22 cellular contexts compared by ENCODE assay signal in the genomic region with DNA sequence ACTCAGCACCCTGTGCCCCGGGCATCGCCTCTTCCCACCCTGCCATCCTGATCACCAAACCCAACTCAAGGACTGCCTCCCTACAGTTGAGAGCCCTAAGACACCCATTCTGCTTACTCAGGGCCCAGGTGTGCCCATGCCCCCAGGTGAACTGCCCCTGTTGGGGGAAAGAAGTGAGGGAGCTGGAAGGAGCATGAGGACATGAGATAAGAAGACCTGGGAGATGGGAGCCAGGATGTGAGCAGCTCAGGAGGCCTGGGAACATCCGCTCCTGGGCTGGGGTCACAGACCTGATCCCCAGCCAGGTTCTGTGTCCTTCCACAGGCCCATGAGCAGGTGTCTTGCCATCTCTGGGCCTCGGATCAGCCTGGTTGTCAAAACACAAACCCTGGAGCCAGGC. TPM values are rescaled to one million over a fixed set of nuclear protein-coding genes. Genes with fewer than 3 reads are reported as not detected.
DNase-seq lines count a peak whose midpoint lies in the region; ATAC-seq and TF ChIP-seq lines count a peak whose summit lies in the region.
"Had no signal": no experiment of that assay in that cellular context is flagged by ENCODE, and none has a peak within 500 bp of the region (broad histone marks: within the 10 kb centered on the region; RNA-seq: fewer than 3 reads in every experiment).

No MANE protein-coding gene starts in this region.

- intact Hi-C loops in left cardiac atrium (cut with DNase I), result no loop called here
- intact Hi-C loops in prostate gland (cut with DNase I), result no loop called here
- intact Hi-C loops in vagina (cut with DNase I), result no loop called here
- intact Hi-C loops in CD14-positive monocyte (cut with micrococcal nuclease), result no loop called here

- H3K9me3 ChIP-seq in right atrium auricular region (no peaks in the 10 kb centered on the region), endodermal cell (ENCODE audit: control insufficient read depth, low read length) (no peaks in the 10 kb centered on the region), prostate gland (no peaks in the 10 kb centered on the region), vagina (no peaks in the 10 kb centered on the region)
- H3K9me3 ChIP-seq: transverse colon had no signal

- H3K27me3 ChIP-seq in right atrium auricular region, result no peaks in the 10 kb centered on the region
- no peaks in the 10 kb centered on the region for H3K27me3 ChIP-seq in endodermal cell (ENCODE audit: control insufficient read depth, insufficient read depth, low read length, poor library complexity, severe bottlenecking)
- H3K27me3 ChIP-seq in prostate gland (replicated peaks; ENCODE audit: insufficient read depth), result no peaks in the 10 kb centered on the region
- no peaks in the 10 kb centered on the region for H3K27me3 ChIP-seq in vagina
- H3K27me3 ChIP-seq: transverse colon had no signal

- no peak for ATAC-seq in left cardiac atrium
- no peak for ATAC-seq in GM19463 (IDR thresholded peaks at IDR 0.05; ENCODE audit: unreplicated experiment)
- ATAC-seq: GM23338; naive thymus-derived CD8-positive, alpha-beta T cell had no signal

- no peaks in the 10 kb centered on the region for H3K9me3 Mint-ChIP-seq in endodermal cell
- no peaks in the 10 kb centered on the region for H3K9me3 Mint-ChIP-seq in CD14-positive monocyte
- H3K9me3 Mint-ChIP-seq: activated CD4-positive, alpha-beta T cell treated with anti-CD3 and anti-CD28 coated beads, Interleukin-2, amount 10 ng/mL, durations not matched to agents 7 days and 5 days; brain; GM23338; naive thymus-derived CD8-positive, alpha-beta T cell had no signal

- H3K9ac ChIP-seq in endodermal cell (ENCODE audit: extremely low read depth, low read length, poor library complexity, severe bottlenecking), result no peak overlapping the region

- H3K4me1 ChIP-seq in right atrium auricular region (peaks cover 0 to 65% of the 10 kb centered on the region in 2 donors), endodermal cell (ENCODE audit: control insufficient read depth, insufficient read depth, low read length) (peaks cover 2% of the 10 kb centered on the region), prostate gland (replicated peaks) (peaks cover 24% of the 10 kb centered on the region), vagina (peaks cover 55% of the 10 kb centered on the region)

- 94 to 100% methylated on average over 4 of the region's 4 CpGs for WGBS in endodermal cell (ENCODE audit: insufficient coverage in 1 of 2, insufficient read length in 1 of 2), 2 experiments
- 80% methylated on average over 4 of the region's 4 CpGs for WGBS in prostate gland

- H3K36me3 ChIP-seq in right atrium auricular region (peaks cover 9% of the 10 kb centered on the region), endodermal cell (ENCODE audit: control insufficient read depth, insufficient read depth, low read length) (no peaks in the 10 kb centered on the region), prostate gland (no peaks in the 10 kb centered on the region), vagina (peaks cover 0 to 8% of the 10 kb centered on the region in 2 donors)
- H3K36me3 ChIP-seq: transverse colon had no signal

- TF ChIP-seq POLR2A in prostate gland (IDR thresholded peaks at IDR 0.05), result no peak
- no peak for TF ChIP-seq POLR2A in vagina (IDR thresholded peaks at IDR 0.05)

- H3K4me3 ChIP-seq in right atrium auricular region (no peak overlapping the region), endodermal cell (ENCODE audit: low read length) (no peak overlapping the region), prostate gland (no peak overlapping the region), vagina (no peak overlapping the region)
- H3K4me3 ChIP-seq: GM23338, transverse colon had no signal

- H3K27ac Mint-ChIP-seq in endodermal cell, result peak overlapping the region; percentile 58
- H3K27ac Mint-ChIP-seq in CD14-positive monocyte, result peak overlapping the region in 1 of 7 donors; percentile 18
- H3K27ac Mint-ChIP-seq: activated CD4-positive, alpha-beta T cell treated with anti-CD3 and anti-CD28 coated beads, Interleukin-2, amount 10 ng/mL, durations not matched to agents 7 days and 5 days; activated naive CD8-positive, alpha-beta T cell had no signal

- H3K27me3 Mint-ChIP-seq in endodermal cell (ENCODE audit: insufficient read depth) (no peaks in the 10 kb centered on the region), CD14-positive monocyte (ENCODE audit: low read depth in 3 of 3) (peaks cover 2 to 10% (median 10%) of the 10 kb centered on the region in 3 donors)
- H3K27me3 Mint-ChIP-seq: activated CD4-positive, alpha-beta T cell treated with anti-CD3 and anti-CD28 coated beads, Interleukin-2, amount 10 ng/mL, durations not matched to agents 7 days and 5 days; activated naive CD8-positive, alpha-beta T cell had no signal

- no peak overlapping the region for H3K4me3 Mint-ChIP-seq in endodermal cell
- H3K4me3 Mint-ChIP-seq in CD14-positive monocyte, result no peak overlapping the region
- H3K4me3 Mint-ChIP-seq: activated CD4-positive, alpha-beta T cell treated with anti-CD3 and anti-CD28 coated beads, Interleukin-2, amount 10 ng/mL, durations not matched to agents 7 days and 5 days; activated naive CD8-positive, alpha-beta T cell; brain; GM23338; naive thymus-derived CD8-positive, alpha-beta T cell had no signal

- DNase-seq in right atrium auricular region (ENCODE audit: low spot score), result no peak
- no peak for DNase-seq in left cardiac atrium
- DNase-seq in endodermal cell, result no peak
- DNase-seq in prostate gland (ENCODE audit: low spot score), result no peak
- no peak for DNase-seq in vagina (ENCODE audit: extremely low spot score in 2 of 2)
- no peak for DNase-seq in CD14-positive monocyte (ENCODE audit: low spot score)
- no peak for DNase-seq in Ammon's horn (ENCODE audit: low spot score)
- DNase-seq: ACHN; activated CD4-positive, alpha-beta T cell treated with anti-CD3 and anti-CD28 coated beads, Interleukin-2, amount 10 ng/mL, durations not matched to agents 7 days and 5 days; DND-41; naive thymus-derived CD8-positive, alpha-beta T cell; NCI-H1436; NCI-H2171; NCI-H69; small intestine; stimulated activated CD8-positive, alpha-beta memory T cell treated with anti-CD3 and anti-CD28 coated beads, Interleukin-4, amount 100 ng/mL, for 48 hours; transverse colon had no signal

- peak overlapping the region; percentile 81 to 85 for H3K27ac ChIP-seq in right atrium auricular region
- no peak overlapping the region for H3K27ac ChIP-seq in endodermal cell (ENCODE audit: low read depth, low read length)
- H3K27ac ChIP-seq in prostate gland, result peak overlapping the region; percentile 10 to 71
- H3K27ac ChIP-seq in vagina, result peak overlapping the region; percentile 66

- peaks cover 18% of the 10 kb centered on the region for H3K36me3 Mint-ChIP-seq in endodermal cell (ENCODE audit: low read depth)
- H3K36me3 Mint-ChIP-seq in CD14-positive monocyte, result no peaks in the 10 kb centered on the region
- H3K36me3 Mint-ChIP-seq: activated naive CD8-positive, alpha-beta T cell; brain; naive thymus-derived CD8-positive, alpha-beta T cell had no signal

- TF ChIP-seq CTCF in right atrium auricular region (IDR thresholded peaks at IDR 0.05), result no peak
- no peak for TF ChIP-seq CTCF in endodermal cell (conservative IDR thresholded peaks at IDR 0.05)
- no peak for TF ChIP-seq CTCF in prostate gland (IDR thresholded peaks at IDR 0.05)
- TF ChIP-seq CTCF in vagina (IDR thresholded peaks at IDR 0.05), result no peak
- TF ChIP-seq CTCF in CD14-positive monocyte (IDR thresholded peaks at IDR 0.05), result no peak

- H3K4me1 Mint-ChIP-seq in endodermal cell (peaks cover 43% of the 10 kb centered on the region), CD14-positive monocyte (peaks cover 27% of the 10 kb centered on the region)

RNA-seq across cellular contexts. Expression of a gene that starts 6.6 kb away (rescaled TPM):
- total RNA-seq in right atrium auricular region, result 10 to 100 TPM; 19.8 to 26.8 TPM
- 10 to 100 TPM; 27.3 to 35.9 TPM for total RNA-seq in left cardiac atrium
- 10 to 100 TPM; 11.4 to 19.6 TPM for total RNA-seq in endodermal cell
- polyA plus RNA-seq in endodermal cell (2013, experiment 1 of 2), result 3.7 TPM
- polyA plus RNA-seq in endodermal cell (2013, experiment 2 of 2), result 3.2 TPM
- 10 to 100 TPM; 19.1 to 28.5 TPM for total RNA-seq in prostate gland
- total RNA-seq in vagina, result 52.3 TPM
- under 1 TPM; 0.08 to 0.60 TPM for polyA plus RNA-seq in CD14-positive monocyte

RNA-seq across cellular contexts. Expression of a gene that starts 20.9 kb away (rescaled TPM):
- 10 to 100 TPM; 48.9 to 52.0 TPM for total RNA-seq in right atrium auricular region
- 10 to 100 TPM; 22.1 to 28.9 TPM for total RNA-seq in left cardiac atrium
- 10 to 100 TPM; 21.3 to 30.4 TPM for total RNA-seq in endodermal cell
- polyA plus RNA-seq in endodermal cell (2013, experiment 1 of 2), result 13.9 TPM
- 13.5 TPM for polyA plus RNA-seq in endodermal cell (2013, experiment 2 of 2)
- total RNA-seq in prostate gland, result 10 to 100 TPM; 39.0 to 52.5 TPM
- 20.9 TPM for total RNA-seq in vagina
- polyA plus RNA-seq in CD14-positive monocyte, result 10 to 100 TPM; 15.8 to 19.6 TPM

RNA-seq across cellular contexts. Expression of a gene that starts 26.8 kb away (rescaled TPM):
- 1 to 10 TPM in 1 of 2 donors, under 1 TPM in 1; 0.55 to 2.1 TPM for total RNA-seq in right atrium auricular region
- total RNA-seq in left cardiac atrium, result under 1 TPM; 0.62 to 0.68 TPM
- not detected for total RNA-seq in endodermal cell
- not detected for polyA plus RNA-seq in endodermal cell (2013, experiment 1 of 2)
- not detected for polyA plus RNA-seq in endodermal cell (2013, experiment 2 of 2)
- 1 to 10 TPM in 1 of 2 donors, not detected in 1; 1.0 TPM for total RNA-seq in prostate gland
- total RNA-seq in vagina, result 21.4 TPM
- under 1 TPM in 1 of 2 donors, not detected in 1; 0.40 TPM for polyA plus RNA-seq in CD14-positive monocyte
- total RNA-seq: activated CD4-positive, alpha-beta T cell treated with anti-CD3 and anti-CD28 coated beads, Interleukin-2, amount 10 ng/mL, durations not matched to agents 7 days and 5 days; epithelial cell of proximal tubule; GM23338; naive thymus-derived CD8-positive, alpha-beta T cell had no signal
- polyA plus RNA-seq: GM23338; naive thymus-derived CD8-positive, alpha-beta T cell had no signal

RNA-seq across cellular contexts. Expression of a gene that starts 46.3 kb away (rescaled TPM):
- total RNA-seq in right atrium auricular region, result 10 to 100 TPM; 12.2 to 14.3 TPM
- total RNA-seq in left cardiac atrium, result 10 to 100 TPM; 22.7 to 22.8 TPM
- 10 to 100 TPM; 52.0 to 56.9 TPM for total RNA-seq in endodermal cell
- polyA plus RNA-seq in endodermal cell (2013, experiment 1 of 2), result 39.0 TPM
- polyA plus RNA-seq in endodermal cell (2013, experiment 2 of 2), result 39.5 TPM
- 10 to 100 TPM; 15.0 to 26.5 TPM for total RNA-seq in prostate gland
- total RNA-seq in vagina, result 19.2 TPM
- polyA plus RNA-seq in CD14-positive monocyte, result 10 to 100 TPM; 19.0 to 20.6 TPM
